In genomic region chr2:108184421-108184820, GRCh38 we compare ENCODE assay signal across 8 cellular contexts. TPM values are rescaled to one million over a fixed set of nuclear protein-coding genes. Genes with fewer than 3 reads are reported as not detected.
A peak's percentile ranks its signal among the peaks of the same experiment; 100 is the strongest.
DNase-seq lines count a peak whose midpoint lies in the region; TF ChIP-seq lines count a peak whose summit lies in the region.

No MANE protein-coding gene starts in this region.

- peak; percentile 4 for DNase-seq in COLO829 (ENCODE audit: low spot score)
- peak; percentile 23 for DNase-seq in H4 (ENCODE audit: low spot score)
- peak; percentile 37 for DNase-seq in OCI-M1 (lab: John Stamatoyannopoulos, UW)
- DNase-seq in hepatocyte (ENCODE audit: low spot score) = peak; percentile 28
- no peak for DNase-seq in cerebellum (ENCODE audit: low spot score)
- no peak for DNase-seq in HK-2 (ENCODE audit: unreplicated experiment)
- no peak for DNase-seq in activated CD8-positive, alpha-beta memory T cell treated with anti-CD3 and anti-CD28 coated beads, Interleukin-2, amount 50 U/mL, for 4 hours
- DNase-seq in G401 (ENCODE audit: low spot score) = no peak

- 51% methylated on average over 2 of the region's 2 CpGs for WGBS in hepatocyte (ENCODE audit: low lambda C conversion rate, missing lambda C conversion rate)

- no peaks in the 10 kb centered on the region for H3K79me2 ChIP-seq in hepatocyte

- no peaks in the 10 kb centered on the region for H3K27me3 ChIP-seq in hepatocyte

- H4K20me1 ChIP-seq in hepatocyte (ENCODE audit: insufficient read depth, poor library complexity, severe bottlenecking) = no peaks in the 10 kb centered on the region

- no peaks in the 10 kb centered on the region for H3K9me3 ChIP-seq in hepatocyte (ENCODE audit: low read depth)

- no peak overlapping the region for H3K4me2 ChIP-seq in hepatocyte

- no peaks in the 10 kb centered on the region for H3K4me1 ChIP-seq in hepatocyte (ENCODE audit: insufficient read depth)

- no peaks in the 10 kb centered on the region for H3K36me3 ChIP-seq in hepatocyte (replicated peaks; ENCODE audit: insufficient read depth, low read depth)

- H3K9me2 ChIP-seq in hepatocyte (replicated peaks; ENCODE audit: insufficient read depth) = no peaks in the 10 kb centered on the region

- in situ Hi-C loops in G401 (cut with HindIII; ENCODE audit: low sequenced_read_pairs) = no loop called here

- no peak overlapping the region for H2AFZ ChIP-seq in hepatocyte

- H3K4me3 ChIP-seq in hepatocyte = no peak overlapping the region

- no peak overlapping the region for H3K27ac ChIP-seq in hepatocyte

- TF ChIP-seq CTCF in hepatocyte (IDR thresholded peaks at IDR 0.05; ENCODE audit: poor library complexity) = peak; percentile 36

RNA-seq across cellular contexts. Expression of gene SULT1C3, which starts 55.3 kb away (rescaled TPM):
- not detected in 2 replicates for total RNA-seq in H4 (2014; rRNA removed; shearing (Covaris generic))
- 1.00 TPM in 1 of 2 replicates, not detected in the other for total RNA-seq in hepatocyte
- polyA plus RNA-seq in hepatocyte = not detected in 2 replicates
- total RNA-seq in cerebellum = not detected
- total RNA-seq in G401 (2014; rRNA removed; shearing (Covaris generic)) = not detected in 2 replicates

Comparison
In these comparisons a context has a peak if more than half of its experiments do, and no peak if none do; other contexts are left out.
1. DNase-seq: peak in COLO829 (single experiment), H4 (single experiment), OCI-M1 (single experiment) and hepatocyte (single experiment); none in cerebellum (single experiment), HK-2 (single experiment), activated CD8-positive, alpha-beta memory T cell treated with anti-CD3 and anti-CD28 coated beads, Interleukin-2, amount 50 U/mL, for 4 hours (single experiment) and G401 (single experiment).